In the genomic region with DNA sequence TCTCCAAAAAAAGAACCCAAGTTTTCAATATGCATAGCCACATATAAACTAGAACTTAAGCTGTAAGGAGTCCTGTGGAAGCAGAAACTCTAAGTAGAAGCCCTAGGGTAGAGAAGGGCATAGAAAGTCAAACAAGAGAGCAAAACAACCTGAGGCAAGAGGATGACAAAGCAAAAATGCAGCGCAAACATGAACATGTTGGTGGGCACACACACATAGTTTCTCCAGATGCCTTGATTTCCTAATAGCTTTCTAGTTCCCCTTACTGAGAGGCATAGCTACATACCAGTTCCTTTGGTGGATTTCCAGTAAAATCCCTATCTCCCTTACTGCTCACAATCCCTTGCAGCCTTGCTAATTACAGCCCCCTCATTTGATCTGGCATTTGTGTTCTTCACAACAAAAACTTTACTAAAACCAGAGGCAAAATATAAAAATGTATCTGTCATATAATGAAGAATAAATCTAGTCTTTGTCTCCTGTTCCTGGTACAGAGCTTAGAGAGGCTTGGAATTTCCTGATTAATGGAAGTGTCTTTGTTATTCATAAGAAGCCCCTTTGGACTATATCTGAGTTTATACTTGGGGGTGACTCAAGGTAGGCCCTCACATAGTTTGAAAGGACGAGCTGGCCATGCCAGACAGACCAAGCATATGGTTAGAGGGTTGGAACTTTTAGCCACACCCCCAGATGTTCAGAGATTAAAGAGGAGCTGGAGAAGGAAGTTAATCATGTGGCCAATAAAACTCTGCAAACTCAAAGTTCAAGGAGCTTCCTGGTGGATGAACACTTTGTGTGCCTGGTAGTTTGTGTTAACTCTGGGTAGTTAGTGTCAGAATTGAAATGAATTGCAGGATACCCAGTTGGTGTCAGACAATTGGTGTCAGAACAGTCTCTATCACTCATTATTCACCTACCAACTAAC, we compare ENCODE assay signal across 9 cellular contexts. TPM values are rescaled to one million over a fixed set of nuclear protein-coding genes. Genes with fewer than 3 reads are reported as not detected.
A peak's percentile ranks its signal among the peaks of the same experiment; 100 is the strongest.
DNase-seq lines count a peak whose midpoint lies in the region; ATAC-seq lines count a peak whose summit lies in the region.
"Had no signal": no experiment of that assay in that cellular context is flagged by ENCODE, and none has a peak within 500 bp of the region (broad histone marks: within the 10 kb centered on the region; RNA-seq: fewer than 3 reads in every experiment).

No MANE protein-coding gene starts in this region.

- DNase-seq in GDM1 (lab: John Stamatoyannopoulos, UW) (peak; percentile 25), RPMI7951 (ENCODE audit: low read depth) (peak; percentile 77), fibroblast of peridontal ligament (ENCODE audit: extremely low read depth) (peak; percentile 62), pons (ENCODE audit: low spot score) (peak; percentile 6), NCI-H2029 treated with DMSO at 0.1 percent for 48 hours (lab: John Stamatoyannopoulos, UW) (no peak), C1 segment of cervical spinal cord (lab: John Stamatoyannopoulos, UW) (no peak)
- no peak for DNase-seq in activated effector memory CD4-positive, alpha-beta T cell treated with Interleukin-2 at 50 U/mL for 16 hours
- DNase-seq: activated CD4-positive, alpha-beta T cell treated with anti-CD3 and anti-CD28 coated beads, Interleukin-2, amount 50 U/mL, for 48 hours had no signal

- ATAC-seq in GM21447 (IDR thresholded peaks at IDR 0.05; ENCODE audit: unreplicated experiment) = no peak

RNA-seq across cellular contexts. Expression of a gene that starts 52.7 kb away (rescaled TPM):
- total RNA-seq in RPMI7951 (2014; rRNA removed; shearing (Covaris generic)) = not detected in 2 replicates

Comparison
In these comparisons a context has a peak if more than half of its experiments do, and no peak if none do; other contexts are left out.
1. DNase-seq: peak in GDM1 (single experiment), RPMI7951 (single experiment), fibroblast of peridontal ligament (single experiment) and pons (single experiment); none in NCI-H2029 treated with DMSO at 0.1 percent for 48 hours (single experiment), activated effector memory CD4-positive, alpha-beta T cell treated with Interleukin-2 at 50 U/mL for 16 hours (single experiment) and C1 segment of cervical spinal cord (0 of 14).